ENCODE assay signal across 23 cellular contexts in genomic region chr1:212207118-212207517, GRCh38.
"Had no signal": no experiment of that assay in that cellular context is flagged by ENCODE, and none has a peak within 500 bp of the region (broad histone marks: within the 10 kb centered on the region; RNA-seq: fewer than 3 reads in every experiment).

No MANE protein-coding gene starts in this region.

- ATAC-seq: activated CD4-positive, alpha-beta T cell treated with anti-CD3 and anti-CD28 coated beads for 36 hours; activated CD8-positive, alpha-beta T cell treated with anti-CD3 and anti-CD28 coated beads, Interleukin-2, amount 10 ng/mL, durations not matched to agents 7 days and 5 days; activated T-cell treated with anti-CD3 and anti-CD28 coated beads, Interleukin-2, amount 50 U/mL, for 4 hours; activated T-helper 17 cell treated with anti-CD3 and anti-CD28 coated beads, Interleukin-2, amount 50 U/mL, for 72 hours; T-helper 17 cell had no signal

- H3K9me3 ChIP-seq: esophagus squamous epithelium, heart left ventricle had no signal

- DNase-seq: activated CD4-positive, alpha-beta memory T cell treated with anti-CD3 and anti-CD28 coated beads for 36 hours; activated CD4-positive, alpha-beta T cell treated with anti-CD3 and anti-CD28 coated beads for 36 hours; activated CD4-positive, alpha-beta T cell treated with anti-CD3 and anti-CD28 coated beads, Interleukin-2, amount 10 ng/mL, durations not matched to agents 24 days and 14 days; activated CD4-positive, CD25-positive, alpha-beta regulatory T cell; activated CD4-positive, CD25-positive, alpha-beta regulatory T cell treated with anti-CD3 and anti-CD28 coated beads, Interleukin-2, amount 50 U/mL, for 72 hours; activated CD8-positive, alpha-beta T cell treated with anti-CD3 and anti-CD28 coated beads, Interleukin-2, amount 10 ng/mL, durations not matched to agents 7 days and 5 days; activated effector memory CD4-positive, alpha-beta T cell treated with Interleukin-2 at 50 U/mL for 16 hours; activated gamma-delta T cell treated with Interleukin-2 at 50 U/mL for 16 hours; activated naive CD4-positive, alpha-beta T cell treated with anti-CD3 and anti-CD28 coated beads, Interleukin-2, amount 50 U/mL, for 16 hours; activated naive CD4-positive, alpha-beta T cell treated with Interleukin-2 at 50 U/mL for 16 hours; activated T-cell treated with anti-CD3 and anti-CD28 coated beads, Interleukin-2, amount 50 U/mL, for 4 hours; brain microvascular endothelial cell; dorsolateral prefrontal cortex; effector memory CD4-positive, alpha-beta T cell; endodermal cell; erythroblast; esophagus squamous epithelium; glutamatergic neuron; T-helper 1 cell; T-helper 17 cell had no signal

- H3K27ac ChIP-seq: brain microvascular endothelial cell, coronary artery, dorsolateral prefrontal cortex, heart left ventricle had no signal

- H3K4me3 ChIP-seq: coronary artery, dorsolateral prefrontal cortex, esophagus squamous epithelium, heart left ventricle had no signal

- H3K36me3 ChIP-seq: brain microvascular endothelial cell, esophagus squamous epithelium, heart left ventricle had no signal

- H3K27me3 ChIP-seq: brain microvascular endothelial cell, dorsolateral prefrontal cortex, esophagus squamous epithelium, heart left ventricle had no signal
